Comparison of ENCODE assay signal across 8 cellular contexts in the genomic region with DNA sequence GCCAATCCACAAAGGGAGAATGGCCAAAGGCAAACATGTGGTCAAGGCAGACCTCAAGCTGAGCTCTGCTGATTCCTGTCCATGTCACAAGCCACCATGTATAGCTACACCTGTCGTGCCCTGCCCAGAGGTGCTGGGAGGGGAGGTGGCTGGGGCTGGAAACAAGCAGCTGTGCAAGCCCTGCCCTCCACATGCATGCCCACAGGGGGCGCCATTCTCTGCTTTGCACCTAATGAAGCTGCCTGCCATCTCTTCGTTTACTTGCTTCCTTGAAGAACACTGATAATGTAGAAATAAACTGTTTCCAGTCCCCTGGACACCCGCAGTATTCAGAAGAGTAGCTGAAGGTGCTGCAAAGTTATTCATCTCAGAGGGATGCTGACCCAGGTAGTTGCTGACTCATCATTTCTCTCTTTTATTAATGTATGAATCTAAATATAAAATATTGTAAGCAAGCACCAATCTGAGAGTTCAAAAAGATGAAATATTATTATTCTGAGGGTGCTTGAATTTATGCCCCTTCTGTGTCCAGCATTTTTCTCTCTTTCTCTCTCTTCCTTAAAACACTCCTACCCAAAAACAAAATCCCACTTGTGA.
DNase-seq lines count a peak whose midpoint lies in the region; ATAC-seq, FAIRE-seq and TF ChIP-seq lines count a peak whose summit lies in the region.

No MANE protein-coding gene starts in this region.

- H3K4me3 Mint-ChIP-seq in endothelial cell (ENCODE audit: unreplicated experiment): no peak overlapping the region

- H3K36me3 ChIP-seq in HCT116 (ENCODE audit: control insufficient read depth in 1 of 2, insufficient read depth in 2 of 2, low read length in 2 of 2): no peaks in the 10 kb centered on the region
- H3K36me3 ChIP-seq in pancreas: no peaks in the 10 kb centered on the region

- no peaks in the 10 kb centered on the region for H3K9me3 Mint-ChIP-seq in endothelial cell (ENCODE audit: unreplicated experiment)

- intact Hi-C loops in HCT116 (cut with micrococcal nuclease) (loop anchor here (2.0 kb wide), 2 partner anchors 152 to 454 kb away; no protein-coding TSS in a partner anchor), pancreas (cut with DNase I) (no loop called here)

- H4K20me1 ChIP-seq in HCT116 (ENCODE audit: insufficient read depth): no peaks in the 10 kb centered on the region

- H3K27me3 Mint-ChIP-seq in endothelial cell (ENCODE audit: unreplicated experiment): peaks cover 2% of the 10 kb centered on the region

- no peak overlapping the region for H3K27ac Mint-ChIP-seq in endothelial cell (ENCODE audit: unreplicated experiment)

- H3K79me2 ChIP-seq in HCT116 (ENCODE audit: insufficient read depth, low read length): no peaks in the 10 kb centered on the region

- H3K4me1 ChIP-seq in HCT116 (ENCODE audit: control insufficient read depth in 1 of 2, insufficient read depth in 2 of 2, low read length in 2 of 2) (no peaks in the 10 kb centered on the region), pancreas (no peaks in the 10 kb centered on the region)

- H3K4me1 Mint-ChIP-seq in endothelial cell (ENCODE audit: unreplicated experiment): peaks cover 12% of the 10 kb centered on the region

- no peak for TF ChIP-seq POLR2A in HCT116 (IDR thresholded peaks at IDR 0.05; ENCODE audit: borderline replicate concordance, extremely low read depth, insufficient read depth, insufficient read length)

- no TSS peak for BruUV-seq in HCT116 (replicated peaks; lab: Mats Ljungman, UMichigan)

- H3K9me3 ChIP-seq in HCT116 (ENCODE audit: control insufficient read depth in 1 of 2, insufficient read depth in 1 of 2, low read depth in 1 of 2, low read length in 2 of 2) (no peaks in the 10 kb centered on the region), pancreas (no peaks in the 10 kb centered on the region)

- DNase-seq in A172 (ENCODE audit: low spot score) (peak; percentile 39), HCT116 (ENCODE audit: low read depth, low spot score) (peak; percentile 29), endothelial cell (ENCODE audit: low spot score) (peak; percentile 69), pancreas (peak; percentile 10 to 79 (median 37))

- H3K4me2 ChIP-seq in HCT116 (ENCODE audit: low read length): no peak overlapping the region

- RAD21 ChIA-PET in HCT116 (lab: Charles Lee; ENCODE audit: low non-redundant PET in 1 of 2, low total read pairs in 2 of 2, uncharacterized antibody in 2 of 2, unreplicated experiment in 2 of 2): no interaction called here

- ATAC-seq in HCT116: peak; percentile 96
- ATAC-seq in pancreas: peak; percentile 66 to 79 (median 71)
- ATAC-seq in GM19328 (IDR thresholded peaks at IDR 0.05; ENCODE audit: unreplicated experiment): no peak
- no peak for ATAC-seq in GM21529 (IDR thresholded peaks at IDR 0.05; ENCODE audit: unreplicated experiment)
- ATAC-seq in GM21528 (IDR thresholded peaks at IDR 0.05; ENCODE audit: low FRiP score, unreplicated experiment): no peak

- H2AFZ ChIP-seq in HCT116 (ENCODE audit: low read depth, low read length, poor library complexity, severe bottlenecking): no peak overlapping the region

- TF ChIP-seq RAD21 in HCT116 (IDR thresholded peaks at IDR 0.05; ENCODE audit: low read depth): peak; percentile 58

- H3K9ac ChIP-seq in HCT116 (ENCODE audit: low read length): no peak overlapping the region

- CTCF ChIA-PET in HCT116 (lab: Charles Lee): interaction anchor here (0.9 to 1.5 kb wide), 8 partner anchors 9 to 453 kb away, joined by 3 to 17 read pairs (median 4); no protein-coding TSS in a partner anchor

- H3K4me3 ChIP-seq in HCT116 (replicated peaks in 1 of 2; ENCODE audit: low read depth in 1 of 2, low read length in 2 of 2) (no peak overlapping the region), pancreas (peak overlapping the region in 1 of 4 donors; percentile 31)

- TF ChIP-seq CTCF in HCT116 (IDR thresholded peaks at IDR 0.05 in 2 of 3, conservative IDR thresholded peaks at IDR 0.05 in 1 of 3; ENCODE audit: borderline replicate concordance in 1 of 3, insufficient read depth in 1 of 3, low read depth in 2 of 3, low read length in 2 of 3) (peak; percentile 43 to 94 (median 91); a peak in 5 of 6 replicates), VCaP (conservative IDR thresholded peaks at IDR 0.05) (peak; percentile 49; the same call in 1 of the 2 replicates), endothelial cell (IDR thresholded peaks at IDR 0.05; ENCODE audit: unreplicated experiment) (peak; percentile 83), pancreas (IDR thresholded peaks at IDR 0.05) (peak in 3 of 4 donors; percentile 16 to 36 (median 19))

- no peak overlapping the region for H3K27ac ChIP-seq in HCT116 (ENCODE audit: low read depth, low read length)
- H3K27ac ChIP-seq in VCaP: no peak overlapping the region
- H3K27ac ChIP-seq in pancreas: no peak overlapping the region

- H3K27me3 ChIP-seq in HCT116 (ENCODE audit: insufficient read depth, low read length) (no peaks in the 10 kb centered on the region), pancreas (no peaks in the 10 kb centered on the region)

- WGBS in pancreas, 2 donors: 13 to 17% methylated on average over 4 of the region's 4 CpGs

- H3K36me3 Mint-ChIP-seq in endothelial cell (ENCODE audit: low read depth, unreplicated experiment): no peaks in the 10 kb centered on the region

- POLR2A ChIA-PET in HCT116 (lab: Charles Lee): no interaction called here

- H3K9me2 ChIP-seq in HCT116 (ENCODE audit: insufficient read depth): no peaks in the 10 kb centered on the region

- no peak for FAIRE-seq in pancreas (lab: Jason Lieb, UNC)

TF ChIP-seq in HCT116, 20 proteins besides CTCF, POLR2A, EP300 and RAD21:
- no peak for TF ChIP-seq CEBPB (IDR thresholded peaks at IDR 0.05; ENCODE audit: low read depth)
- no peak for TF ChIP-seq EZH2phosphoT487 (IDR thresholded peaks at IDR 0.05; ENCODE audit: borderline replicate concordance)
- TF ChIP-seq, protein P1, sequence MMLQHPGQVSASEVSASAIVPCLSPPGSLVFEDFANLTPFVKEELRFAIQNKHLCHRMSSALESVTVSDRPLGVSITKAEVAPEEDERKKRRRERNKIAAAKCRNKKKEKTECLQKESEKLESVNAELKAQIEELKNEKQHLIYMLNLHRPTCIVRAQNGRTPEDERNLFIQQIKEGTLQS (IDR thresholded peaks at IDR 0.05): no peak
- TF ChIP-seq CBX3 (IDR thresholded peaks at IDR 0.05; ENCODE audit: low read depth): peak; percentile 44; the same call in 1 of the 2 replicates
- TF ChIP-seq ZNF274 (IDR thresholded peaks at IDR 0.05; ENCODE audit: low read depth, low read length): no peak
- TF ChIP-seq, protein P2, sequence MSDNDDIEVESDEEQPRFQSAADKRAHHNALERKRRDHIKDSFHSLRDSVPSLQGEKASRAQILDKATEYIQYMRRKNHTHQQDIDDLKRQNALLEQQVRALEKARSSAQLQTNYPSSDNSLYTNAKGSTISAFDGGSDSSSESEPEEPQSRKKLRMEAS (IDR thresholded peaks at IDR 0.05): peak; percentile 17; the same call in 1 of the 2 replicates
- TF ChIP-seq ZFX (IDR thresholded peaks at IDR 0.05): no peak
- TF ChIP-seq FOSL1 (IDR thresholded peaks at IDR 0.05; ENCODE audit: low read depth): no peak
- no peak for TF ChIP-seq POLR2AphosphoS5 (IDR thresholded peaks at IDR 0.05; ENCODE audit: low read depth, low read length)
- TF ChIP-seq SRF (IDR thresholded peaks at IDR 0.05; ENCODE audit: low read depth): no peak

Comparison
In these comparisons a context has a peak if more than half of its experiments do, and no peak if none do; other contexts are left out.
1. ATAC-seq: peak in HCT116 (single experiment) and pancreas (4 of 4); none in GM19328 (single experiment), GM21529 (single experiment) and GM21528 (single experiment).
2. CTCF ChIP-seq: peak in every context shown above with its lines; median percentile 91 in HCT116; 83 in endothelial cell; 49 in VCaP; 19 in pancreas.
3. Peak in every context shown above with its lines, with median percentiles within 50 percentile points of each other: DNase-seq.